In the genomic region with DNA sequence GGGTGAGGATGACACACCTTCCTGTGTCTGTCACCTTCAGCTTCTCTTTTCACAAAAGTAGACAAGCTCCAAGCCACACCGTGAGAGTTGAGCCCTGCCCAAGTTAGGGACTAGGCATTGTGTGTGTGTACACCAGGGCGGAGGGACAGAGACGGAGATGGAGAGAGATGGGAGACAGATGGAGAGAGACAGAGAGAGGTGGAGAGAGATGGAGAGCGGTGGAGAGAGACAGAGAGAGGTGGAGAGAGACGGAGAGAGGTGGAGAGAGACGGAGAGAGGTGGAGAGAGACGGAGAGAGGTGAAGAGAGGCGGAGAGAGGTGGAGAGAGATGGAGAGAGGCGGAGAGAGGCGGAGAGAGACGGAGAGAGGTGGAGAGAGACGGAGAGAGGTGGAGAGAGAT, we compare ENCODE assay signal across 31 cellular contexts.
"Had no signal": no experiment of that assay in that cellular context is flagged by ENCODE, and none has a peak within 500 bp of the region (broad histone marks: within the 10 kb centered on the region; RNA-seq: fewer than 3 reads in every experiment).

No MANE protein-coding gene starts in this region.

- H3K27ac Mint-ChIP-seq: activated CD8-positive, alpha-beta memory T cell treated with anti-CD3 and anti-CD28 coated beads, Interleukin-2, amount 10 ng/mL, durations not matched to agents 7 days and 5 days; activated naive CD8-positive, alpha-beta T cell treated with anti-CD3 and anti-CD28 coated beads, Interleukin-2, amount 10 ng/mL, durations not matched to agents 7 days and 5 days; activated T-helper 17 cell treated with anti-CD3 and anti-CD28 coated beads, Interleukin-2, amount 50 U/mL, for 72 hours; T-helper 1 cell treated with Interleukin-12 subunit alpha and Interleukin-12 subunit beta and Interleukin-4 antibody, amounts not matched to agents 30 μg/mL and 1 μg/mL, for 36 hours had no signal

- H3K36me3 Mint-ChIP-seq: activated CD8-positive, alpha-beta memory T cell treated with anti-CD3 and anti-CD28 coated beads, Interleukin-2, amount 10 ng/mL, durations not matched to agents 7 days and 5 days had no signal

- H3K9me3 Mint-ChIP-seq: activated naive CD8-positive, alpha-beta T cell treated with anti-CD3 and anti-CD28 coated beads, Interleukin-2, amount 10 ng/mL, durations not matched to agents 7 days and 5 days; T-helper 1 cell treated with Interleukin-12 subunit alpha and Interleukin-12 subunit beta and Interleukin-4 antibody, amounts not matched to agents 30 μg/mL and 1 μg/mL, for 36 hours had no signal

- H3K36me3 ChIP-seq: adrenal gland, MG63, SJSA1 had no signal

- H3K4me2 ChIP-seq: KMS-11 had no signal

- H3K4me3 Mint-ChIP-seq: activated CD8-positive, alpha-beta memory T cell treated with anti-CD3 and anti-CD28 coated beads, Interleukin-2, amount 10 ng/mL, durations not matched to agents 7 days and 5 days; activated naive CD8-positive, alpha-beta T cell treated with anti-CD3 and anti-CD28 coated beads, Interleukin-2, amount 10 ng/mL, durations not matched to agents 7 days and 5 days; activated T-helper 17 cell treated with anti-CD3 and anti-CD28 coated beads, Interleukin-2, amount 50 U/mL, for 72 hours; T-helper 1 cell treated with Interleukin-12 subunit alpha and Interleukin-12 subunit beta and Interleukin-4 antibody, amounts not matched to agents 30 μg/mL and 1 μg/mL, for 36 hours had no signal

- H3K4me1 ChIP-seq: adrenal gland, SJSA1 had no signal

- H3K9me3 ChIP-seq: adrenal gland, MG63, SJSA1 had no signal

- DNase-seq: activated CD4-positive, alpha-beta T cell treated with anti-CD3 and anti-CD28 coated beads for 4 hours; activated CD4-positive, alpha-beta T cell treated with anti-CD3 and anti-CD28 coated beads, Interleukin-2, amount 50 U/mL, for 48 hours; activated CD8-positive, alpha-beta memory T cell treated with anti-CD3 and anti-CD28 coated beads, Interleukin-2, amount 10 ng/mL, durations not matched to agents 7 days and 5 days; activated gamma-delta T cell; activated naive CD4-positive, alpha-beta T cell treated with anti-CD3 and anti-CD28 coated beads, Interleukin-2, amount 50 U/mL, for 16 hours; activated naive CD8-positive, alpha-beta T cell treated with anti-CD3 and anti-CD28 coated beads, Interleukin-2, amount 10 ng/mL, durations not matched to agents 7 days and 5 days; activated T-cell treated with anti-CD3 and anti-CD28 coated beads for 4 hours; activated T-cell treated with anti-CD3 and anti-CD28 coated beads, Interleukin-2, amount 50 U/mL, for 48 hours; adrenal gland; anterior cingulate cortex; MG63; NCI-H1092 treated with DMSO at 0.1 percent for 48 hours; NCI-H1417 treated with DMSO at 0.1 percent for 48 hours; NCI-H1694; NCI-H2029; NCI-H2107; NCI-H2171 treated with DMSO at 0.1 percent for 48 hours; NCI-H226; NCI-H510A; NCI-H526 treated with DMSO at 0.1 percent for 48 hours; NCI-H82; OCI-M1; RPMI8226; SHP77 had no signal

- H3K4me1 Mint-ChIP-seq: activated CD8-positive, alpha-beta memory T cell treated with anti-CD3 and anti-CD28 coated beads, Interleukin-2, amount 10 ng/mL, durations not matched to agents 7 days and 5 days; activated naive CD8-positive, alpha-beta T cell treated with anti-CD3 and anti-CD28 coated beads, Interleukin-2, amount 10 ng/mL, durations not matched to agents 7 days and 5 days had no signal

- H3K27me3 ChIP-seq: adrenal gland, MG63, SJSA1 had no signal

- H3K4me3 ChIP-seq: adrenal gland, MG63, SJSA1 had no signal

- H3K27ac ChIP-seq: adrenal gland, KMS-11, SJSA1 had no signal

- ATAC-seq: activated CD4-positive, CD25-positive, alpha-beta regulatory T cell treated with anti-CD3 and anti-CD28 coated beads, Interleukin-2, amount 50 U/mL, for 24 hours; activated CD8-positive, alpha-beta memory T cell treated with anti-CD3 and anti-CD28 coated beads, Interleukin-2, amount 10 ng/mL, durations not matched to agents 7 days and 5 days; activated T-helper 17 cell treated with anti-CD3 and anti-CD28 coated beads, Interleukin-2, amount 50 U/mL, for 72 hours; Panc1; SK-N-SH treated with all-trans-retinoic acid at 6 μM for 48 hours had no signal

- H3K9ac ChIP-seq: KMS-11 had no signal

- H3K27me3 Mint-ChIP-seq: activated CD8-positive, alpha-beta memory T cell treated with anti-CD3 and anti-CD28 coated beads, Interleukin-2, amount 10 ng/mL, durations not matched to agents 7 days and 5 days; activated naive CD8-positive, alpha-beta T cell treated with anti-CD3 and anti-CD28 coated beads, Interleukin-2, amount 10 ng/mL, durations not matched to agents 7 days and 5 days; activated T-helper 17 cell treated with anti-CD3 and anti-CD28 coated beads, Interleukin-2, amount 50 U/mL, for 72 hours had no signal
